8 cellular contexts compared by ENCODE assay signal in genomic region chr3:100209948-100210776, GRCh38. TPM values are rescaled to one million over a fixed set of nuclear protein-coding genes. Genes with fewer than 3 reads are reported as not detected.
DNase-seq lines count a peak whose midpoint lies in the region; ATAC-seq and TF ChIP-seq lines count a peak whose summit lies in the region.

No MANE protein-coding gene starts in this region.

- peak overlapping the region; percentile 77 for H3K27ac ChIP-seq in fibroblast of lung (ENCODE audit: insufficient read depth, low read length)
- peak overlapping the region; percentile 51 to 74 (median 64) for H3K27ac ChIP-seq in spleen

- no peaks in the 10 kb centered on the region for H3K79me2 ChIP-seq in fibroblast of lung (ENCODE audit: control insufficient read depth, insufficient read depth, low read length)

- in situ Hi-C loops in GM13977 (cut with MboI; ENCODE audit: low pct_unique_long_range_greater_than_20kb, low sequenced_read_pairs, unreplicated experiment) = no loop called here

- intact Hi-C loops in spleen (cut with DNase I; ENCODE audit: low total_unique reads) = no loop called here

- peaks cover 8% of the 10 kb centered on the region for H3K4me1 ChIP-seq in fibroblast of lung (ENCODE audit: control insufficient read depth, extremely low read depth, insufficient read depth, low read length)
- H3K4me1 ChIP-seq in spleen = peaks cover 0 to 22% (median 10%) of the 10 kb centered on the region in 6 donors

- DNase-seq in GM13977 (ENCODE audit: low spot score) (peak; percentile 77), LHCN-M2 (ENCODE audit: low read depth) (peak; percentile 30), fibroblast of lung (ENCODE audit: low read depth in 2 of 2) (peak in 1 of 2 donors; percentile 19), spleen (no peak), COR-L47 (lab: John Stamatoyannopoulos, UW) (no peak), HuH-7 (ENCODE audit: low spot score) (no peak)
- no peak for DNase-seq in NK-92 treated with Interleukin-12 subunit alpha and Interleukin-12 subunit beta, amount 100 ng/mL, for 24 hours (lab: John Stamatoyannopoulos, UW)

- peak overlapping the region; percentile 13 for H3K9ac ChIP-seq in fibroblast of lung (ENCODE audit: insufficient read depth, low read length)

- WGBS in spleen, 5 donors = 29 to 69% (median 49%) methylated on average over 2 of the region's 2 CpGs

- H3K27me3 ChIP-seq in fibroblast of lung (ENCODE audit: control insufficient read depth, insufficient read depth, low read length) = no peaks in the 10 kb centered on the region
- H3K27me3 ChIP-seq in spleen (replicated peaks in 1 of 7) = no peaks in the 10 kb centered on the region

- TF ChIP-seq POLR2A in spleen (IDR thresholded peaks at IDR 0.05) = no peak

- H3K36me3 ChIP-seq in fibroblast of lung (ENCODE audit: control insufficient read depth, insufficient read depth, low read length) (no peaks in the 10 kb centered on the region), spleen (no peaks in the 10 kb centered on the region)

- no peaks in the 10 kb centered on the region for H4K20me1 ChIP-seq in fibroblast of lung (ENCODE audit: control insufficient read depth, extremely low read depth, insufficient read depth, low read length)

- TF ChIP-seq CTCF in GM13977 (IDR thresholded peaks at IDR 0.05; ENCODE audit: extremely low read depth, insufficient read depth, missing control alignments) = no peak
- no peak for TF ChIP-seq CTCF in fibroblast of lung (conservative IDR thresholded peaks at IDR 0.05 in 1 of 2, IDR thresholded peaks at IDR 0.05 in 1 of 2; ENCODE audit: low read depth in 1 of 2, low read length in 2 of 2)
- TF ChIP-seq CTCF in spleen (IDR thresholded peaks at IDR 0.05 in 8 of 11, conservative IDR thresholded peaks at IDR 0.05 in 3 of 11) = no peak

- H3K4me2 ChIP-seq in fibroblast of lung (ENCODE audit: extremely low read depth, insufficient read depth, low read length) = peak overlapping the region; percentile 28

- H3K4me3 ChIP-seq in fibroblast of lung (replicated peaks in 1 of 4; ENCODE audit: control extremely low read depth in 1 of 4, insufficient read depth in 1 of 4, low read depth in 3 of 4, low read length in 4 of 4) (no peak overlapping the region), spleen (peak overlapping the region in 1 of 8 donors; percentile 6)

- peak; percentile 98 for ATAC-seq in GM21576 (IDR thresholded peaks at IDR 0.05; ENCODE audit: unreplicated experiment)

- H2AFZ ChIP-seq in fibroblast of lung (ENCODE audit: low read length) = peak overlapping the region; percentile 72

- H3K9me3 ChIP-seq in fibroblast of lung (ENCODE audit: control insufficient read depth, insufficient read depth, low read depth, low read length) (no peaks in the 10 kb centered on the region), spleen (no peaks in the 10 kb centered on the region)

RNA-seq across cellular contexts. Expression of gene TBC1D23, which starts 50.6 kb away (rescaled TPM):
- 45.0 and 54.1 TPM in 2 replicates for total RNA-seq in LHCN-M2 (2014; rRNA removed)
- 8.3 TPM for polyA plus RNA-seq in LHCN-M2 (2012)
- total RNA-seq in fibroblast of lung = 80.1 and 121 TPM in 2 replicates
- polyA plus RNA-seq in fibroblast of lung = 54.9 and 55.7 TPM in 2 replicates
- 33.9 and 35.2 TPM in 2 replicates for polyA plus RNA-seq in fibroblast of lung (2012)
- polyA minus RNA-seq in fibroblast of lung (ENCODE audit: low replicate concordance) = 8.2 and 12.6 TPM in 2 replicates
- total RNA-seq in spleen = 10 to 100 TPM; 38.3 to 61.4 (median 44.7) TPM
- 10 to 100 TPM; 16.1 to 19.4 (median 18.7) TPM for polyA plus RNA-seq in spleen

Comparison
In these comparisons a context has a peak if more than half of its experiments do, and no peak if none do; other contexts are left out.
1. DNase-seq: peak in GM13977 (single experiment) and LHCN-M2 (single experiment); none in spleen (single experiment), COR-L47 (single experiment), NK-92 treated with Interleukin-12 subunit alpha and Interleukin-12 subunit beta, amount 100 ng/mL, for 24 hours (single experiment) and HuH-7 (single experiment).